ENCODE assay signal across 8 cellular contexts in genomic region chrX:9785944-9786741, GRCh38. TPM values are rescaled to one million over a fixed set of nuclear protein-coding genes. Genes with fewer than 3 reads are reported as not detected.
DNase-seq lines count a peak whose midpoint lies in the region; ATAC-seq and TF ChIP-seq lines count a peak whose summit lies in the region.

TSS of gene SHROOM2 (plus strand) at chrX:9786429. CDS start at chrX:9786546, 117 bp downstream.

- H3K4me3 ChIP-seq in breast epithelium (peak within 1 kb of the TSS; percentile 31 to 75 (median 66)), liver (ENCODE audit: low read depth in 1 of 3, low read length in 3 of 3) (peak within 1 kb of the TSS; percentile 70 to 81 (median 75)), thyroid gland (replicated peaks in 1 of 3) (peak within 1 kb of the TSS in 1 of 3 donors; percentile 37)

- no peaks in the 10 kb centered on the region for H3K9me3 ChIP-seq in breast epithelium
- no peaks in the 10 kb centered on the region for H3K9me3 ChIP-seq in liver (ENCODE audit: control insufficient read depth in 4 of 4, low read length in 3 of 4)
- no peaks in the 10 kb centered on the region for H3K9me3 ChIP-seq in thyroid gland

- TF ChIP-seq RAD21 in liver (IDR thresholded peaks at IDR 0.05), result no peak

- peak within 1 kb of the TSS; percentile 33 to 42 for H3K27ac ChIP-seq in breast epithelium
- peak within 1 kb of the TSS; percentile 82 to 83 for H3K27ac ChIP-seq in liver (ENCODE audit: low read depth in 1 of 2, low read length in 2 of 2)
- no peak within 1 kb of the TSS for H3K27ac ChIP-seq in thyroid gland

- H3K4me3 Mint-ChIP-seq in activated T-cell treated with anti-CD3 and anti-CD28 coated beads, Interleukin-2, amount 50 U/mL, for 4 hours, result peak within 1 kb of the TSS; percentile 58

- peak within 1 kb of the TSS; percentile 37 to 47 for H3K9ac ChIP-seq in liver (ENCODE audit: low read depth in 1 of 2, low read length in 2 of 2)

- no peak for DNase-seq in activated T-cell treated with anti-CD3 and anti-CD28 coated beads, Interleukin-2, amount 50 U/mL, for 4 hours
- no peak for DNase-seq in activated T-cell treated with anti-CD3 and anti-CD28 coated beads, Interleukin-2, amount 50 U/mL, for 1 hour
- DNase-seq in breast epithelium (ENCODE audit: low spot score in 2 of 2) (no peak), thyroid gland (peak; percentile 45 to 47)

- H3K9me3 Mint-ChIP-seq in activated T-cell treated with anti-CD3 and anti-CD28 coated beads, Interleukin-2, amount 50 U/mL, for 4 hours, result no peaks in the 10 kb centered on the region

- TF ChIP-seq POLR2A in breast epithelium (IDR thresholded peaks at IDR 0.05) (no peak), thyroid gland (IDR thresholded peaks at IDR 0.05) (peak in 1 of 2 donors; percentile 31)

- H3K4me1 ChIP-seq in breast epithelium, result no peaks in the 10 kb centered on the region
- peaks cover 6 to 34% (median 20%) of the 10 kb centered on the region in 4 donors for H3K4me1 ChIP-seq in liver (ENCODE audit: control insufficient read depth in 4 of 4, insufficient read depth in 4 of 4, low read length in 3 of 4)
- peaks cover 9 to 13% of the 10 kb centered on the region in 2 donors for H3K4me1 ChIP-seq in thyroid gland

- peaks cover 32% of the 10 kb centered on the region for H3K27me3 Mint-ChIP-seq in activated T-cell treated with anti-CD3 and anti-CD28 coated beads, Interleukin-2, amount 50 U/mL, for 4 hours (ENCODE audit: low read depth)

- TF ChIP-seq CTCF in breast epithelium (IDR thresholded peaks at IDR 0.05), result no peak
- no peak for TF ChIP-seq CTCF in liver (IDR thresholded peaks at IDR 0.05; ENCODE audit: low read depth, low read length, missing input control)
- TF ChIP-seq CTCF in thyroid gland (IDR thresholded peaks at IDR 0.05), result no peak

- no peaks in the 10 kb centered on the region for H3K36me3 ChIP-seq in breast epithelium
- no peaks in the 10 kb centered on the region for H3K36me3 ChIP-seq in liver (ENCODE audit: control insufficient read depth in 4 of 4, insufficient read depth in 3 of 4, low read depth in 1 of 4, low read length in 3 of 4)
- H3K36me3 ChIP-seq in thyroid gland, result no peaks in the 10 kb centered on the region

- under 1% methylated on average over 115 of the region's 123 CpGs for WGBS in liver
- WGBS in thyroid gland, 2 donors, result no CpG with 5 or more reads among the region's 123 CpGs

- intact Hi-C loops in breast epithelium (cut with DNase I; ENCODE audit: low total_unique reads), result no loop called here
- intact Hi-C loops in thyroid gland (cut with DNase I), result loop anchor here (10.0 kb wide), 1 partner anchor 339 kb away; no protein-coding TSS in a partner anchor

- H3K36me3 Mint-ChIP-seq in activated T-cell treated with anti-CD3 and anti-CD28 coated beads, Interleukin-2, amount 50 U/mL, for 4 hours (ENCODE audit: insufficient read depth), result no peaks in the 10 kb centered on the region

- peaks cover 0 to 44% of the 10 kb centered on the region in 2 donors for H3K27me3 ChIP-seq in breast epithelium
- peaks cover 0 to 3% (median 0%) of the 10 kb centered on the region in 4 donors for H3K27me3 ChIP-seq in liver (ENCODE audit: control insufficient read depth in 4 of 4, insufficient read depth in 4 of 4, low read length in 3 of 4)
- H3K27me3 ChIP-seq in thyroid gland, result no peaks in the 10 kb centered on the region

- peak; percentile 21 to 30 for ATAC-seq in activated T-cell treated with anti-CD3 and anti-CD28 coated beads, Interleukin-2, amount 50 U/mL, for 4 hours
- ATAC-seq in HG03460 (IDR thresholded peaks at IDR 0.05; ENCODE audit: unreplicated experiment) (no peak), HG03469 (IDR thresholded peaks at IDR 0.05; ENCODE audit: unreplicated experiment) (no peak), GM21360 (IDR thresholded peaks at IDR 0.05; ENCODE audit: unreplicated experiment) (no peak)

- H3K4me1 Mint-ChIP-seq in activated T-cell treated with anti-CD3 and anti-CD28 coated beads, Interleukin-2, amount 50 U/mL, for 4 hours (ENCODE audit: low read depth), result no peaks in the 10 kb centered on the region

TF ChIP-seq in liver, 16 proteins besides CTCF, POLR2A, EP300 and RAD21:
- TF ChIP-seq NR2F2 (IDR thresholded peaks at IDR 0.05) (no peak), HNF4G (IDR thresholded peaks at IDR 0.05) (no peak), YY1 (IDR thresholded peaks at IDR 0.05) (no peak), REST (IDR thresholded peaks at IDR 0.05) (no peak)

RNA-seq across cellular contexts. Expression of gene SHROOM2, which starts in this region (rescaled TPM):
- total RNA-seq in activated T-cell treated with anti-CD3 and anti-CD28 coated beads, Interleukin-2, amount 50 U/mL, for 4 hours, result under 1 TPM in 1 of 3 donors, not detected in 2; 0.03 TPM
- total RNA-seq in breast epithelium (1 to 10 TPM in 2 of 3 donors, under 1 TPM in 1; 0.48 to 4.5 (median 3.9) TPM), liver (1 to 10 TPM; 3.9 to 5.4 TPM), thyroid gland (10 to 100 TPM in 1 of 4 donors, 1 to 10 TPM in 3; 2.8 to 16.5 (median 6.1) TPM)
- 1 to 10 TPM; 1.1 to 3.4 TPM for polyA plus RNA-seq in liver

Comparison
In these comparisons a context has a peak if more than half of its experiments do, and no peak if none do; other contexts are left out.
1. Peak in ATAC-seq in activated T-cell treated with anti-CD3 and anti-CD28 coated beads, Interleukin-2, amount 50 U/mL, for 4 hours; RNA of the gene not detected or under 1 TPM.
2. DNase-seq: peak in thyroid gland (2 of 2); none in activated T-cell treated with anti-CD3 and anti-CD28 coated beads, Interleukin-2, amount 50 U/mL, for 4 hours (single experiment), activated T-cell treated with anti-CD3 and anti-CD28 coated beads, Interleukin-2, amount 50 U/mL, for 1 hour (single experiment) and breast epithelium (0 of 2).
3. H3K27ac ChIP-seq: peak in breast epithelium (2 of 2) and liver (2 of 2); none in thyroid gland (0 of 3).